1 cellular context compared by ENCODE assay signal in genomic region chr21:37348664-37349063, GRCh38.
TF ChIP-seq lines count a peak whose summit lies in the region.

No MANE protein-coding gene starts in this region.

TF ChIP-seq in K562, 482 proteins besides CTCF, POLR2A, EP300 and RAD21 (continued from another document and continues in another):
- no peak for TF ChIP-seq NKRF (IDR thresholded peaks at IDR 0.05; ENCODE audit: borderline replicate concordance)
- peak; percentile 59 for TF ChIP-seq E2F8 (IDR thresholded peaks at IDR 0.05; ENCODE audit: low read depth, partially characterized antibody)
- TF ChIP-seq ZSCAN32 (CRISPR knock-in tag; IDR thresholded peaks at IDR 0.05): no peak
- TF ChIP-seq, protein P1, sequence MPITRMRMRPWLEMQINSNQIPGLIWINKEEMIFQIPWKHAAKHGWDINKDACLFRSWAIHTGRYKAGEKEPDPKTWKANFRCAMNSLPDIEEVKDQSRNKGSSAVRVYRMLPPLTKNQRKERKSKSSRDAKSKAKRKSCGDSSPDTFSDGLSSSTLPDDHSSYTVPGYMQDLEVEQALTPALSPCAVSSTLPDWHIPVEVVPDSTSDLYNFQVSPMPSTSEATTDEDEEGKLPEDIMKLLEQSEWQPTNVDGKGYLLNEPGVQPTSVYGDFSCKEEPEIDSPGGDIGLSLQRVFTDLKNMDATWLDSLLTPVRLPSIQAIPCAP (CRISPR knock-in tag; IDR thresholded peaks at IDR 0.05; ENCODE audit: borderline replicate concordance): no peak
- no peak for TF ChIP-seq BRF2 (IDR thresholded peaks at IDR 0.05; ENCODE audit: borderline replicate concordance, insufficient read depth, insufficient read length)
- 0 out of 2 replicates have a peak, but pooled peaks have one; percentile 22 for TF ChIP-seq THRAP3 (IDR thresholded peaks at IDR 0.05; ENCODE audit: borderline replicate concordance)
- TF ChIP-seq SMARCA4 (IDR thresholded peaks at IDR 0.05): no peak
- TF ChIP-seq, protein P2, sequence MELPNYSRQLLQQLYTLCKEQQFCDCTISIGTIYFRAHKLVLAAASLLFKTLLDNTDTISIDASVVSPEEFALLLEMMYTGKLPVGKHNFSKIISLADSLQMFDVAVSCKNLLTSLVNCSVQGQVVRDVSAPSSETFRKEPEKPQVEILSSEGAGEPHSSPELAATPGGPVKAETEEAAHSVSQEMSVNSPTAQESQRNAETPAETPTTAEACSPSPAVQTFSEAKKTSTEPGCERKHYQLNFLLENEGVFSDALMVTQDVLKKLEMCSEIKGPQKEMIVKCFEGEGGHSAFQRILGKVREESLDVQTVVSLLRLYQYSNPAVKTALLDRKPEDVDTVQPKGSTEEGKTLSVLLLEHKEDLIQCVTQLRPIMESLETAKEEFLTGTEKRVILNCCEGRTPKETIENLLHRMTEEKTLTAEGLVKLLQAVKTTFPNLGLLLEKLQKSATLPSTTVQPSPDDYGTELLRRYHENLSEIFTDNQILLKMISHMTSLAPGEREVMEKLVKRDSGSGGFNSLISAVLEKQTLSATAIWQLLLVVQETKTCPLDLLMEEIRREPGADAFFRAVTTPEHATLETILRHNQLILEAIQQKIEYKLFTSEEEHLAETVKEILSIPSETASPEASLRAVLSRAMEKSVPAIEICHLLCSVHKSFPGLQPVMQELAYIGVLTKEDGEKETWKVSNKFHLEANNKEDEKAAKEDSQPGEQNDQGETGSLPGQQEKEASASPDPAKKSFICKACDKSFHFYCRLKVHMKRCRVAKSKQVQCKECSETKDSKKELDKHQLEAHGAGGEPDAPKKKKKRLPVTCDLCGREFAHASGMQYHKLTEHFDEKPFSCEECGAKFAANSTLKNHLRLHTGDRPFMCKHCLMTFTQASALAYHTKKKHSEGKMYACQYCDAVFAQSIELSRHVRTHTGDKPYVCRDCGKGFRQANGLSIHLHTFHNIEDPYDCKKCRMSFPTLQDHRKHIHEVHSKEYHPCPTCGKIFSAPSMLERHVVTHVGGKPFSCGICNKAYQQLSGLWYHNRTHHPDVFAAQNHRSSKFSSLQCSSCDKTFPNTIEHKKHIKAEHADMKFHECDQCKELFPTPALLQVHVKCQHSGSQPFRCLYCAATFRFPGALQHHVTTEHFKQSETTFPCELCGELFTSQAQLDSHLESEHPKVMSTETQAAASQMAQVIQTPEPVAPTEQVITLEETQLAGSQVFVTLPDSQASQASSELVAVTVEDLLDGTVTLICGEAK (IDR thresholded peaks at IDR 0.05): 0 out of 2 replicates have a peak, but pooled peaks have one; percentile 16
- TF ChIP-seq, protein P2 (CRISPR knock-in tag; IDR thresholded peaks at IDR 0.05): no peak
- TF ChIP-seq ARNT (IDR thresholded peaks at IDR 0.05): peak; percentile 68 to 69; a peak in 3 of 4 replicates
- no peak for TF ChIP-seq HNRNPUL1 (IDR thresholded peaks at IDR 0.05; ENCODE audit: low read length)
- no peak for TF ChIP-seq SNRNP70 (optimal IDR thresholded peaks at IDR 0.05; ENCODE audit: low read depth, low read length)
- TF ChIP-seq, protein P3, sequence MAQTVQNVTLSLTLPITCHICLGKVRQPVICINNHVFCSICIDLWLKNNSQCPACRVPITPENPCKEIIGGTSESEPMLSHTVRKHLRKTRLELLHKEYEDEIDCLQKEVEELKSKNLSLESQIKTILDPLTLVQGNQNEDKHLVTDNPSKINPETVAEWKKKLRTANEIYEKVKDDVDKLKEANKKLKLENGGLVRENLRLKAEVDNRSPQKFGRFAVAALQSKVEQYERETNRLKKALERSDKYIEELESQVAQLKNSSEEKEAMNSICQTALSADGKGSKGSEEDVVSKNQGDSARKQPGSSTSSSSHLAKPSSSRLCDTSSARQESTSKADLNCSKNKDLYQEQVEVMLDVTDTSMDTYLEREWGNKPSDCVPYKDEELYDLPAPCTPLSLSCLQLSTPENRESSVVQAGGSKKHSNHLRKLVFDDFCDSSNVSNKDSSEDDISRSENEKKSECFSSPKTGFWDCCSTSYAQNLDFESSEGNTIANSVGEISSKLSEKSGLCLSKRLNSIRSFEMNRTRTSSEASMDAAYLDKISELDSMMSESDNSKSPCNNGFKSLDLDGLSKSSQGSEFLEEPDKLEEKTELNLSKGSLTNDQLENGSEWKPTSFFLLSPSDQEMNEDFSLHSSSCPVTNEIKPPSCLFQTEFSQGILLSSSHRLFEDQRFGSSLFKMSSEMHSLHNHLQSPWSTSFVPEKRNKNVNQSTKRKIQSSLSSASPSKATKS (CRISPR knock-in tag; IDR thresholded peaks at IDR 0.05): no peak
- no peak for TF ChIP-seq SNIP1 (IDR thresholded peaks at IDR 0.05; ENCODE audit: low read depth)
- TF ChIP-seq GATAD2A (IDR thresholded peaks at IDR 0.05): no peak
- TF ChIP-seq HMBOX1 (IDR thresholded peaks at IDR 0.05): no peak
- TF ChIP-seq ZNF347 (CRISPR knock-in tag; IDR thresholded peaks at IDR 0.05; ENCODE audit: low read depth): no peak
- TF ChIP-seq NFATC3 (IDR thresholded peaks at IDR 0.05): peak; percentile 16; the same call in 1 of the 2 replicates
- no peak for TF ChIP-seq POLR3A (IDR thresholded peaks at IDR 0.05; ENCODE audit: borderline replicate concordance, extremely low read depth, insufficient read depth, insufficient read length)
- TF ChIP-seq XRCC4 (IDR thresholded peaks at IDR 0.05; ENCODE audit: extremely low read depth, insufficient read depth, insufficient read length): no peak
- TF ChIP-seq MEIS2 (IDR thresholded peaks at IDR 0.05; ENCODE audit: partially characterized antibody): peak; percentile 32
- TF ChIP-seq ZNF57 (CRISPR knock-in tag; IDR thresholded peaks at IDR 0.05): no peak
- no peak for TF ChIP-seq ZNF41 (CRISPR knock-in tag; conservative IDR thresholded peaks at IDR 0.05)
- no peak for TF ChIP-seq FOXK1 (CRISPR knock-in tag; IDR thresholded peaks at IDR 0.05; ENCODE audit: borderline replicate concordance)
- no peak for TF ChIP-seq ZNF586 (CRISPR knock-in tag; conservative IDR thresholded peaks at IDR 0.05)
- TF ChIP-seq CEBPZ (IDR thresholded peaks at IDR 0.05; ENCODE audit: borderline replicate concordance, low read depth, low read length): no peak
- TF ChIP-seq ZFP36 (IDR thresholded peaks at IDR 0.05; ENCODE audit: low read depth, low read length, partially characterized antibody): no peak
- no peak for TF ChIP-seq SETDB1 (IDR thresholded peaks at IDR 0.05; ENCODE audit: low read length)
- TF ChIP-seq NBN (IDR thresholded peaks at IDR 0.05; ENCODE audit: low read depth): peak; percentile 76
- TF ChIP-seq ZNF398 (CRISPR knock-in tag; IDR thresholded peaks at IDR 0.05): no peak
- TF ChIP-seq SLC30A9 (CRISPR knock-in tag; IDR thresholded peaks at IDR 0.05): no peak
